Comparison of ENCODE assay signal across 8 cellular contexts in the genomic region with DNA sequence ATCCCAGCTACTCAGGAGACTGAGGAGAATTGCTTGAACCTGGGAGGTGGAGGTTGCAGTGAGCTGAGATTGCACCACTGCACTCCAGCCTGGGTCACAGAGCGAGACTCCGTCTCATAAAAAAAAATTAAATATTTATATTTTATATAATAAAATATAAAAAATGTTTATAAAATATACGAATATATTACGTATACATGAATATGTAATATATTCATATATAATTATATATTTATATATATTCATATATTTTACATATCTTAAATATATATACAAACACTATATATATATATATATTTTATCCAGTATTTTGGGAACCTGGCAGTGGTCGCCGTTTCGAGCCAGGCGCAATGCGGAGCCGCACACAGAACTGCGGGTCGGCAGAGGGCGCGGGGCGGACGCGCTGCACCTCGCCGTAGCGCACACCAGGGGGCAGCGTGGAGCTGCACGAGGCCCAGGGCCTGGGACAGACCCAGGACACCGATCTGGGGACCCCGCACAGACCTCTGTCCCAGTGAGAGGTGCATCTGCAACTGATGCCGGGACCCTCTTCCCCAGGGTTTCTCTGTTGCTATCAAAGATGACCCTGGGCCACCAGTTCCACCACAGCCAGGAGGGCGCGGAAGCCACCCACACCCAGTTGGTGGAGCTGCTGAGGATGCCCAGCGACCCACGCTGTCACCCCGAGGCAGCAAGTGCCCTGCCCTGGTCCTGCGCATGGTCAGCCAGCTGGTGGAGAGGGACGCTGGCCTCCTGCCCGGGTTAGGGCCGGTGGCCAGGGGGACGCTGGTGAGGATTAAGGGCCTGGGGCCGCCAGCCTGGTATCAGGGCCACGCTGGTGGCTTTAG. TPM values are rescaled to one million over a fixed set of nuclear protein-coding genes. Genes with fewer than 3 reads are reported as not detected.
DNase-seq lines count a peak whose midpoint lies in the region; ATAC-seq and TF ChIP-seq lines count a peak whose summit lies in the region.

No MANE protein-coding gene starts in this region.

- TF ChIP-seq CTCF in DND-41 (IDR thresholded peaks at IDR 0.05; ENCODE audit: borderline replicate concordance, extremely low read depth, low read length, poor library complexity, severe bottlenecking) (peak; percentile 71), glutamatergic neuron (IDR thresholded peaks at IDR 0.05; ENCODE audit: partially characterized antibody, unreplicated experiment) (peak; percentile 92)

- no peak overlapping the region for H3K4me3 ChIP-seq in DND-41 (ENCODE audit: low read depth in 1 of 2, low read length in 2 of 2)

- H3K27ac ChIP-seq in DND-41 (ENCODE audit: low read length): no peak overlapping the region

- no peak overlapping the region for H3K4me2 ChIP-seq in DND-41 (ENCODE audit: insufficient read depth, low read length)

- no peaks in the 10 kb centered on the region for H3K4me1 ChIP-seq in DND-41 (ENCODE audit: insufficient read depth, low read length)

- no peak overlapping the region for H3K9ac ChIP-seq in DND-41 (ENCODE audit: low read depth, low read length)

- no peak overlapping the region for H2AFZ ChIP-seq in DND-41 (ENCODE audit: low read depth, low read length)

- peak; percentile 54 for DNase-seq in DND-41
- DNase-seq in OCI-M2 (lab: John Stamatoyannopoulos, UW; ENCODE audit: unreplicated experiment): peak; percentile 1
- DNase-seq in activated effector memory CD4-positive, alpha-beta T cell treated with anti-CD3 and anti-CD28 coated beads, Interleukin-2, amount 50 U/mL, for 16 hours: peak; percentile 86
- peak; percentile 84 for DNase-seq in glutamatergic neuron
- peak; percentile 81 for DNase-seq in sciatic nerve (ENCODE audit: low spot score)
- DNase-seq in H4 (ENCODE audit: low spot score): no peak

- intact Hi-C loops in sciatic nerve (cut with DNase I): no loop called here

- H3K36me3 ChIP-seq in DND-41 (ENCODE audit: insufficient read depth, low read length): no peaks in the 10 kb centered on the region

- peaks cover 12% of the 10 kb centered on the region for H3K9me3 Mint-ChIP-seq in glutamatergic neuron (ENCODE audit: unreplicated experiment)

- H3K36me3 Mint-ChIP-seq in glutamatergic neuron (ENCODE audit: unreplicated experiment): peaks cover 4% of the 10 kb centered on the region

- H3K4me1 Mint-ChIP-seq in glutamatergic neuron (ENCODE audit: low read depth, unreplicated experiment): peaks cover 12% of the 10 kb centered on the region

- no peaks in the 10 kb centered on the region for H4K20me1 ChIP-seq in DND-41 (ENCODE audit: insufficient read depth, low read length)

- H3K4me3 Mint-ChIP-seq in glutamatergic neuron (ENCODE audit: unreplicated experiment): no peak overlapping the region

- H3K27me3 ChIP-seq in DND-41 (ENCODE audit: insufficient read depth, low read length, poor library complexity): no peaks in the 10 kb centered on the region

- H3K27me3 Mint-ChIP-seq in glutamatergic neuron (ENCODE audit: unreplicated experiment): peaks cover 9% of the 10 kb centered on the region

- H3K79me2 ChIP-seq in DND-41 (ENCODE audit: insufficient read depth, low read length): no peaks in the 10 kb centered on the region

- H3K9me3 ChIP-seq in DND-41 (ENCODE audit: insufficient read depth, low read length, severe bottlenecking): no peaks in the 10 kb centered on the region

- ATAC-seq in DND-41 (ENCODE audit: insufficient read depth, low read depth): peak; percentile 88
- ATAC-seq in GM21717 (IDR thresholded peaks at IDR 0.05; ENCODE audit: unreplicated experiment): peak; percentile 58
- ATAC-seq in sciatic nerve: peak; percentile 74
- no peak for ATAC-seq in HG02870 (IDR thresholded peaks at IDR 0.05; ENCODE audit: unreplicated experiment)

- no peak overlapping the region for H3K27ac Mint-ChIP-seq in glutamatergic neuron (ENCODE audit: unreplicated experiment)

RNA-seq across cellular contexts. Expression of a gene that starts 22.7 kb away (rescaled TPM):
- total RNA-seq in glutamatergic neuron (ENCODE audit: unreplicated experiment): 49.8 TPM
- total RNA-seq in sciatic nerve: 36.2 TPM
- 14.6 and 16.8 TPM in 2 replicates for total RNA-seq in H4 (2014; rRNA removed; shearing (Covaris generic))
